Comparison of ENCODE assay signal across 1 cellular context in genomic region chr12:49060237-49061156, GRCh38.
A peak's percentile ranks its signal among the peaks of the same experiment; 100 is the strongest.
TF ChIP-seq lines count a peak whose summit lies in the region.

A gene with protein sequence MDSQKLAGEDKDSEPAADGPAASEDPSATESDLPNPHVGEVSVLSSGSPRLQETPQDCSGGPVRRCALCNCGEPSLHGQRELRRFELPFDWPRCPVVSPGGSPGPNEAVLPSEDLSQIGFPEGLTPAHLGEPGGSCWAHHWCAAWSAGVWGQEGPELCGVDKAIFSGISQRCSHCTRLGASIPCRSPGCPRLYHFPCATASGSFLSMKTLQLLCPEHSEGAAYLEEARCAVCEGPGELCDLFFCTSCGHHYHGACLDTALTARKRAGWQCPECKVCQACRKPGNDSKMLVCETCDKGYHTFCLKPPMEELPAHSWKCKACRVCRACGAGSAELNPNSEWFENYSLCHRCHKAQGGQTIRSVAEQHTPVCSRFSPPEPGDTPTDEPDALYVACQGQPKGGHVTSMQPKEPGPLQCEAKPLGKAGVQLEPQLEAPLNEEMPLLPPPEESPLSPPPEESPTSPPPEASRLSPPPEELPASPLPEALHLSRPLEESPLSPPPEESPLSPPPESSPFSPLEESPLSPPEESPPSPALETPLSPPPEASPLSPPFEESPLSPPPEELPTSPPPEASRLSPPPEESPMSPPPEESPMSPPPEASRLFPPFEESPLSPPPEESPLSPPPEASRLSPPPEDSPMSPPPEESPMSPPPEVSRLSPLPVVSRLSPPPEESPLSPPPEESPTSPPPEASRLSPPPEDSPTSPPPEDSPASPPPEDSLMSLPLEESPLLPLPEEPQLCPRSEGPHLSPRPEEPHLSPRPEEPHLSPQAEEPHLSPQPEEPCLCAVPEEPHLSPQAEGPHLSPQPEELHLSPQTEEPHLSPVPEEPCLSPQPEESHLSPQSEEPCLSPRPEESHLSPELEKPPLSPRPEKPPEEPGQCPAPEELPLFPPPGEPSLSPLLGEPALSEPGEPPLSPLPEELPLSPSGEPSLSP (N-terminal part only) (minus strand): TSS chr12:49060794. CDS start chr12:49055324, 5,470 bp downstream.

TF ChIP-seq in K562, 482 proteins besides CTCF, POLR2A, EP300 and RAD21 (continued from another document and continues in another):
- TF ChIP-seq, protein P1, sequence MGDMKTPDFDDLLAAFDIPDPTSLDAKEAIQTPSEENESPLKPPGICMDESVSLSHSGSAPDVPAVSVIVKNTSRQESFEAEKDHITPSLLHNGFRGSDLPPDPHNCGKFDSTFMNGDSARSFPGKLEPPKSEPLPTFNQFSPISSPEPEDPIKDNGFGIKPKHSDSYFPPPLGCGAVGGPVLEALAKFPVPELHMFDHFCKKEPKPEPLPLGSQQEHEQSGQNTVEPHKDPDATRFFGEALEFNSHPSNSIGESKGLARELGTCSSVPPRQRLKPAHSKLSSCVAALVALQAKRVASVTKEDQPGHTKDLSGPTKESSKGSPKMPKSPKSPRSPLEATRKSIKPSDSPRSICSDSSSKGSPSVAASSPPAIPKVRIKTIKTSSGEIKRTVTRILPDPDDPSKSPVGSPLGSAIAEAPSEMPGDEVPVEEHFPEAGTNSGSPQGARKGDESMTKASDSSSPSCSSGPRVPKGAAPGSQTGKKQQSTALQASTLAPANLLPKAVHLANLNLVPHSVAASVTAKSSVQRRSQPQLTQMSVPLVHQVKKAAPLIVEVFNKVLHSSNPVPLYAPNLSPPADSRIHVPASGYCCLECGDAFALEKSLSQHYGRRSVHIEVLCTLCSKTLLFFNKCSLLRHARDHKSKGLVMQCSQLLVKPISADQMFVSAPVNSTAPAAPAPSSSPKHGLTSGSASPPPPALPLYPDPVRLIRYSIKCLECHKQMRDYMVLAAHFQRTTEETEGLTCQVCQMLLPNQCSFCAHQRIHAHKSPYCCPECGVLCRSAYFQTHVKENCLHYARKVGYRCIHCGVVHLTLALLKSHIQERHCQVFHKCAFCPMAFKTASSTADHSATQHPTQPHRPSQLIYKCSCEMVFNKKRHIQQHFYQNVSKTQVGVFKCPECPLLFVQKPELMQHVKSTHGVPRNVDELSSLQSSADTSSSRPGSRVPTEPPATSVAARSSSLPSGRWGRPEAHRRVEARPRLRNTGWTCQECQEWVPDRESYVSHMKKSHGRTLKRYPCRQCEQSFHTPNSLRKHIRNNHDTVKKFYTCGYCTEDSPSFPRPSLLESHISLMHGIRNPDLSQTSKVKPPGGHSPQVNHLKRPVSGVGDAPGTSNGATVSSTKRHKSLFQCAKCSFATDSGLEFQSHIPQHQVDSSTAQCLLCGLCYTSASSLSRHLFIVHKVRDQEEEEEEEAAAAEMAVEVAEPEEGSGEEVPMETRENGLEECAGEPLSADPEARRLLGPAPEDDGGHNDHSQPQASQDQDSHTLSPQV (IDR thresholded peaks at IDR 0.05) = peak; percentile 56
- TF ChIP-seq ZNF561 (CRISPR knock-in tag; conservative IDR thresholded peaks at IDR 0.05) = no peak
- no peak for TF ChIP-seq POLR3G (IDR thresholded peaks at IDR 0.05; ENCODE audit: extremely low read depth, insufficient read length, insufficient replicate concordance)
- no peak for TF ChIP-seq HNRNPUL1 (IDR thresholded peaks at IDR 0.05; ENCODE audit: low read length)
- TF ChIP-seq ARID1B (IDR thresholded peaks at IDR 0.05) = peak; percentile 77
- no peak for TF ChIP-seq SMARCA4 (IDR thresholded peaks at IDR 0.05)
- peak; percentile 80; the same call in 1 of the 2 replicates for TF ChIP-seq ZNF609 (CRISPR knock-in tag; IDR thresholded peaks at IDR 0.05; ENCODE audit: borderline replicate concordance)
- TF ChIP-seq ZNF583 (CRISPR knock-in tag; IDR thresholded peaks at IDR 0.05) = no peak
- TF ChIP-seq SFPQ (IDR thresholded peaks at IDR 0.05; ENCODE audit: low read depth, low read length) = no peak
- TF ChIP-seq, protein P2, sequence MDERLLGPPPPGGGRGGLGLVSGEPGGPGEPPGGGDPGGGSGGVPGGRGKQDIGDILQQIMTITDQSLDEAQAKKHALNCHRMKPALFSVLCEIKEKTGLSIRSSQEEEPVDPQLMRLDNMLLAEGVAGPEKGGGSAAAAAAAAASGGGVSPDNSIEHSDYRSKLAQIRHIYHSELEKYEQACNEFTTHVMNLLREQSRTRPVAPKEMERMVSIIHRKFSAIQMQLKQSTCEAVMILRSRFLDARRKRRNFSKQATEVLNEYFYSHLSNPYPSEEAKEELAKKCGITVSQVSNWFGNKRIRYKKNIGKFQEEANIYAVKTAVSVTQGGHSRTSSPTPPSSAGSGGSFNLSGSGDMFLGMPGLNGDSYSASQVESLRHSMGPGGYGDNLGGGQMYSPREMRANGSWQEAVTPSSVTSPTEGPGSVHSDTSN (CRISPR knock-in tag; IDR thresholded peaks at IDR 0.05; ENCODE audit: low read depth) = no peak
- TF ChIP-seq, protein P2 (tag; conservative IDR thresholded peaks at IDR 0.05; ENCODE audit: low read depth) = no peak
- no peak for TF ChIP-seq ZKSCAN3 (CRISPR knock-in tag; IDR thresholded peaks at IDR 0.05)
- TF ChIP-seq KDM5B (IDR thresholded peaks at IDR 0.05; ENCODE audit: insufficient replicate concordance, low read depth, low read length) = peak; percentile 41
- TF ChIP-seq BRD4 (IDR thresholded peaks at IDR 0.05) = 0 out of 2 replicates have a peak, but pooled peaks have one; percentile 95
- TF ChIP-seq PCBP2 (IDR thresholded peaks at IDR 0.05; ENCODE audit: low read depth, low read length, poor library complexity, severe bottlenecking) = no peak
- TF ChIP-seq ZNF668 (CRISPR knock-in tag; IDR thresholded peaks at IDR 0.05) = 0 out of 2 replicates have a peak, but pooled peaks have one; percentile 19
- TF ChIP-seq MCM7 (IDR thresholded peaks at IDR 0.05) = no peak
- TF ChIP-seq RBM15 (IDR thresholded peaks at IDR 0.05; ENCODE audit: insufficient read depth, low read length) = no peak
- TF ChIP-seq PREB (CRISPR knock-in tag; IDR thresholded peaks at IDR 0.05) = no peak; the same call in 1 of the 2 replicates
- TF ChIP-seq FOXM1 (IDR thresholded peaks at IDR 0.05; ENCODE audit: low read depth) = peak; percentile 77; the same call in 1 of the 2 replicates
- peak; percentile 37 for TF ChIP-seq FOXM1 (CRISPR knock-in tag; IDR thresholded peaks at IDR 0.05; ENCODE audit: low read depth)
- TF ChIP-seq, protein P3, sequence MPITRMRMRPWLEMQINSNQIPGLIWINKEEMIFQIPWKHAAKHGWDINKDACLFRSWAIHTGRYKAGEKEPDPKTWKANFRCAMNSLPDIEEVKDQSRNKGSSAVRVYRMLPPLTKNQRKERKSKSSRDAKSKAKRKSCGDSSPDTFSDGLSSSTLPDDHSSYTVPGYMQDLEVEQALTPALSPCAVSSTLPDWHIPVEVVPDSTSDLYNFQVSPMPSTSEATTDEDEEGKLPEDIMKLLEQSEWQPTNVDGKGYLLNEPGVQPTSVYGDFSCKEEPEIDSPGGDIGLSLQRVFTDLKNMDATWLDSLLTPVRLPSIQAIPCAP (CRISPR knock-in tag; IDR thresholded peaks at IDR 0.05; ENCODE audit: borderline replicate concordance) = no peak
- no peak for TF ChIP-seq HIVEP1 (CRISPR knock-in tag; IDR thresholded peaks at IDR 0.05)
- peak; percentile 99 for TF ChIP-seq MYC (IDR thresholded peaks at IDR 0.05; ENCODE audit: low read depth, low read length)
- peak; percentile 99 for TF ChIP-seq MYC (CRISPR knock-in tag; IDR thresholded peaks at IDR 0.05; ENCODE audit: borderline replicate concordance, low read depth)
- TF ChIP-seq, protein P4, sequence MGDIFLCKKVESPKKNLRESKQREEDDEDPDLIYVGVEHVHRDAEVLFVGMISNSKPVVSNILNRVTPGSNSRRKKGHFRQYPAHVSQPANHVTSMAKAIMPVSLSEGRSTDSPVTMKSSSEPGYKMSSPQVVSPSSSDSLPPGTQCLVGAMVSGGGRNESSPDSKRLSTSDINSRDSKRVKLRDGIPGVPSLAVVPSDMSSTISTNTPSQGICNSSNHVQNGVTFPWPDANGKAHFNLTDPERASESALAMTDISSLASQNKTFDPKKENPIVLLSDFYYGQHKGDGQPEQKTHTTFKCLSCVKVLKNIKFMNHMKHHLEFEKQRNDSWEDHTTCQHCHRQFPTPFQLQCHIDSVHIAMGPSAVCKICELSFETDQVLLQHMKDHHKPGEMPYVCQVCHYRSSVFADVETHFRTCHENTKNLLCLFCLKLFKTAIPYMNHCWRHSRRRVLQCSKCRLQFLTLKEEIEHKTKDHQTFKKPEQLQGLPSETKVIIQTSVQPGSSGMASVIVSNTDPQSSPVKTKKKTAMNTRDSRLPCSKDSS (IDR thresholded peaks at IDR 0.05; ENCODE audit: low read depth, partially characterized antibody) = no peak
- no peak for TF ChIP-seq CAMTA2 (CRISPR knock-in tag; conservative IDR thresholded peaks at IDR 0.05)
- peak in 1 of 2 experiments; percentile 57; a peak in 1 of 4 replicates for TF ChIP-seq KDM1A (IDR thresholded peaks at IDR 0.05)
- peak; percentile 71 to 93 (median 85) for TF ChIP-seq YY1 (IDR thresholded peaks at IDR 0.05; ENCODE audit: borderline replicate concordance in 1 of 3, control insufficient read depth in 1 of 3, extremely low read depth in 1 of 3, insufficient read depth in 3 of 3, insufficient read length in 1 of 3, insufficient replicate concordance in 2 of 3, low read depth in 1 of 3, low read length in 2 of 3)
- TF ChIP-seq BACH1 (tag; IDR thresholded peaks at IDR 0.05) = no peak
- TF ChIP-seq IFI16 (CRISPR knock-in tag; IDR thresholded peaks at IDR 0.05) = no peak
- TF ChIP-seq TCF3 (CRISPR knock-in tag; IDR thresholded peaks at IDR 0.05) = peak; percentile 38; the same call in 1 of the 2 replicates
- TF ChIP-seq ZBTB49 (CRISPR knock-in tag; IDR thresholded peaks at IDR 0.05; ENCODE audit: borderline replicate concordance) = peak; percentile 92
